ENCODE assay signal across 1 cellular context in genomic region chr16:70746040-70746707, GRCh38.
A peak's percentile ranks its signal among the peaks of the same experiment; 100 is the strongest.
TF ChIP-seq lines count a peak whose summit lies in the region.

No MANE protein-coding gene starts in this region.

TF ChIP-seq in K562, 482 proteins besides CTCF, POLR2A, EP300 and RAD21 (continued from another document and continues in another):
- no peak for TF ChIP-seq SETDB1 (IDR thresholded peaks at IDR 0.05; ENCODE audit: low read length)
- no peak for TF ChIP-seq NR1H2 (CRISPR knock-in tag; IDR thresholded peaks at IDR 0.05)
- TF ChIP-seq ATF4 (CRISPR knock-in tag; IDR thresholded peaks at IDR 0.05), result no peak
- no peak for TF ChIP-seq TAF7 (tag; IDR thresholded peaks at IDR 0.05)
- TF ChIP-seq PTRF (tag; IDR thresholded peaks at IDR 0.05), result no peak
- no peak for TF ChIP-seq CBX3 (IDR thresholded peaks at IDR 0.05; ENCODE audit: borderline replicate concordance in 1 of 2, low read length in 2 of 2)
- no peak for TF ChIP-seq CCNT2 (IDR thresholded peaks at IDR 0.05; ENCODE audit: borderline replicate concordance, extremely low read depth, insufficient read length, low read depth, low read length)
- TF ChIP-seq USF1 (CRISPR knock-in tag; IDR thresholded peaks at IDR 0.05), result peak; percentile 83
- no peak for TF ChIP-seq ZNF583 (CRISPR knock-in tag; IDR thresholded peaks at IDR 0.05)
- no peak for TF ChIP-seq PTTG1 (tag; IDR thresholded peaks at IDR 0.05; ENCODE audit: low read depth)
- no peak for TF ChIP-seq ZFP36 (IDR thresholded peaks at IDR 0.05; ENCODE audit: low read depth, low read length, partially characterized antibody)
- TF ChIP-seq ZNF274 (IDR thresholded peaks at IDR 0.05; ENCODE audit: borderline replicate concordance, low read depth, low read length), result no peak
- peak in 1 of 2 experiments; percentile 52; a peak in 1 of 4 replicates for TF ChIP-seq MAZ (CRISPR knock-in tag; conservative IDR thresholded peaks at IDR 0.05 in 1 of 2, IDR thresholded peaks at IDR 0.05 in 1 of 2)
- no peak for TF ChIP-seq ZNF445 (CRISPR knock-in tag; IDR thresholded peaks at IDR 0.05; ENCODE audit: low read depth)
- TF ChIP-seq RFX1 (IDR thresholded peaks at IDR 0.05), result no peak
- 0 out of 2 replicates have a peak, but pooled peaks have one; percentile 48 for TF ChIP-seq ZFPM2 (CRISPR knock-in tag; IDR thresholded peaks at IDR 0.05)
- TF ChIP-seq SMARCA4 (IDR thresholded peaks at IDR 0.05), result no peak
- TF ChIP-seq DPF2 (IDR thresholded peaks at IDR 0.05), result peak; percentile 7; the same call in 1 of the 2 replicates
- no peak for TF ChIP-seq MNT (conservative IDR thresholded peaks at IDR 0.05)
- TF ChIP-seq GABPB1 (CRISPR knock-in tag; IDR thresholded peaks at IDR 0.05), result peak; percentile 56
- no peak for TF ChIP-seq ZNF695 (CRISPR knock-in tag; IDR thresholded peaks at IDR 0.05)
- peak; percentile 89 for TF ChIP-seq HDAC8 (tag; IDR thresholded peaks at IDR 0.05)
- TF ChIP-seq KLF10 (CRISPR knock-in tag; IDR thresholded peaks at IDR 0.05), result no peak
- 0 out of 2 replicates have a peak, but pooled peaks have one; percentile 17 for TF ChIP-seq L3MBTL2 (IDR thresholded peaks at IDR 0.05)
- no peak for TF ChIP-seq MCM7 (IDR thresholded peaks at IDR 0.05)
- TF ChIP-seq PHF8 (IDR thresholded peaks at IDR 0.05; ENCODE audit: borderline replicate concordance, low read length), result no peak
- no peak for TF ChIP-seq ELF2 (CRISPR knock-in tag; IDR thresholded peaks at IDR 0.05)
- TF ChIP-seq SPI1 (IDR thresholded peaks at IDR 0.05; ENCODE audit: borderline replicate concordance, low read depth, low read length), result no peak
- TF ChIP-seq BDP1 (IDR thresholded peaks at IDR 0.05; ENCODE audit: insufficient read depth, insufficient read length), result no peak
- TF ChIP-seq ZNF165 (CRISPR knock-in tag; IDR thresholded peaks at IDR 0.05; ENCODE audit: borderline replicate concordance), result no peak
- no peak for TF ChIP-seq HDAC6 (IDR thresholded peaks at IDR 0.05; ENCODE audit: low read depth, low read length)
- TF ChIP-seq CGGBP1 (CRISPR knock-in tag; IDR thresholded peaks at IDR 0.05), result no peak
- TF ChIP-seq NCOA4 (IDR thresholded peaks at IDR 0.05; ENCODE audit: partially characterized antibody), result no peak
- no peak for TF ChIP-seq ZNF316 (IDR thresholded peaks at IDR 0.05)
- no peak for TF ChIP-seq HDAC3 (IDR thresholded peaks at IDR 0.05; ENCODE audit: borderline replicate concordance, partially characterized antibody)
- TF ChIP-seq CREM (IDR thresholded peaks at IDR 0.05; ENCODE audit: low read depth), result no peak
- no peak for TF ChIP-seq CHCHD3 (CRISPR knock-in tag; IDR thresholded peaks at IDR 0.05)
- TF ChIP-seq ZFP91 (CRISPR knock-in tag; IDR thresholded peaks at IDR 0.05), result no peak
- TF ChIP-seq ZNF280B (CRISPR knock-in tag; IDR thresholded peaks at IDR 0.05), result no peak
- peak; percentile 79; the same call in 1 of the 2 replicates for TF ChIP-seq ZNF589 (CRISPR knock-in tag; IDR thresholded peaks at IDR 0.05; ENCODE audit: low read depth)
- no peak for TF ChIP-seq GABPB2 (CRISPR knock-in tag; conservative IDR thresholded peaks at IDR 0.05)
- TF ChIP-seq SNRNP70 (optimal IDR thresholded peaks at IDR 0.05; ENCODE audit: low read depth, low read length), result no peak
- TF ChIP-seq SMARCB1 (IDR thresholded peaks at IDR 0.05; ENCODE audit: insufficient read length, low read depth), result no peak
- 0 out of 2 replicates have a peak, but pooled peaks have one; percentile 14 for TF ChIP-seq HDGF (IDR thresholded peaks at IDR 0.05)
- no peak for TF ChIP-seq ZNF277 (CRISPR knock-in tag; IDR thresholded peaks at IDR 0.05; ENCODE audit: borderline replicate concordance)
- TF ChIP-seq IRF1 (CRISPR knock-in tag; IDR thresholded peaks at IDR 0.05; ENCODE audit: borderline replicate concordance), result no peak
- TF ChIP-seq CREB3L1 (IDR thresholded peaks at IDR 0.05; ENCODE audit: borderline replicate concordance, low read depth), result no peak
- 0 out of 2 replicates have a peak, but pooled peaks have one; percentile 17 for TF ChIP-seq BRD4 (IDR thresholded peaks at IDR 0.05)
- TF ChIP-seq FOS (IDR thresholded peaks at IDR 0.05; ENCODE audit: extremely low read depth, insufficient read length), result no peak
- peak; percentile 50; the same call in 1 of the 2 replicates for TF ChIP-seq MAX (CRISPR knock-in tag; IDR thresholded peaks at IDR 0.05)
- TF ChIP-seq TSC22D4 (tag; IDR thresholded peaks at IDR 0.05), result no peak
- TF ChIP-seq GABPA (tag; conservative IDR thresholded peaks at IDR 0.05; ENCODE audit: low read depth), result no peak; the same call in 1 of the 2 replicates
- no peak for TF ChIP-seq MEIS2 (IDR thresholded peaks at IDR 0.05; ENCODE audit: partially characterized antibody)
- TF ChIP-seq ZNF778 (CRISPR knock-in tag; IDR thresholded peaks at IDR 0.05), result no peak
- no peak for TF ChIP-seq ZNF395 (CRISPR knock-in tag; IDR thresholded peaks at IDR 0.05)
- no peak for TF ChIP-seq POLR3A (IDR thresholded peaks at IDR 0.05; ENCODE audit: borderline replicate concordance, extremely low read depth, insufficient read depth, insufficient read length)
- TF ChIP-seq CBX1 (IDR thresholded peaks at IDR 0.05; ENCODE audit: low read depth), result no peak
- TF ChIP-seq ETV1 (tag; conservative IDR thresholded peaks at IDR 0.05; ENCODE audit: low read depth), result no peak
- TF ChIP-seq TRIM24 (IDR thresholded peaks at IDR 0.05), result no peak
- no peak; the same call in 1 of the 2 replicates for TF ChIP-seq KLF6 (CRISPR knock-in tag; IDR thresholded peaks at IDR 0.05; ENCODE audit: borderline replicate concordance)
- TF ChIP-seq SMAD3 (CRISPR knock-in tag; conservative IDR thresholded peaks at IDR 0.05), result no peak
- TF ChIP-seq ADNP (tag; IDR thresholded peaks at IDR 0.05), result no peak
- no peak for TF ChIP-seq CREB5 (CRISPR knock-in tag; IDR thresholded peaks at IDR 0.05)
